In the genomic region with DNA sequence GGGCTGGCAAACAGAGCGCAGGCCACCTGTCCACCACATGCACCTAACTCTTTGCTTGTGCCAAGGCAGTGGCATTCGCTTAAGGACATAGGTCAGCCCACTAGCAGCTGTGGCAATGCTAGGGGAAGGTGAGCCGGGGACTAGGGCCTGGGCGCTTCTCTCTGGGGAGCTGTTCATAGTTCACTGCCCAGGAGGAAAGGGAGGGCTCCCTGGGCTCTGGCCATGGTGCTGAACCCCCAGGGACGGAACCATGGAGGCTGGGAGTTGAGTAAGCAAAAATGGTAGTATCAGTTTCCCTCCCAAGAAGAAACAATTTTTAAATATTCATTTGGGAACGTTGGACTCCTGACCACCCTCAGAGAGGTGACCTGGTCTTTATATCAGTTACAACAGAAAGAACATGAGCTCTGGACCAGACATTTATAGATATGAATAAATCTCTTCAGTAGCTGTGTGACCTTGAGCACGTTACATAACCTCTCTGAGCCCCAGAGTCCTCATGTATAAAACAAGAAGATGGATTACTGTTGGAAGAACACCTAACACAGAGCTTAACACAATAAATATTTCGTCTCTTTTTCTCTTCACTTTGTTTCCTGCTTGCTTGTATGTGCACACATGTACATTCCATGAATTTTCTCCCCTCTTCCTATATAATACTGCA, we compare ENCODE assay signal across 11 cellular contexts.
DNase-seq lines count a peak whose midpoint lies in the region; ATAC-seq and TF ChIP-seq lines count a peak whose summit lies in the region.
"Had no signal": no experiment of that assay in that cellular context is flagged by ENCODE, and none has a peak within 500 bp of the region (broad histone marks: within the 10 kb centered on the region; RNA-seq: fewer than 3 reads in every experiment).

No MANE protein-coding gene starts in this region.

- peak; percentile 10 for DNase-seq in A172 (ENCODE audit: low spot score)
- DNase-seq in GM04504 (ENCODE audit: low read depth), result peak; percentile 12
- DNase-seq in NCI-H1092 treated with DMSO at 0.1 percent for 48 hours (lab: John Stamatoyannopoulos, UW), result peak; percentile 53
- peak; percentile 36 for DNase-seq in glomerular visceral epithelial cell (ENCODE audit: extremely low spot score)
- no peak for DNase-seq in NCI-H1105 (lab: John Stamatoyannopoulos, UW)
- DNase-seq in ascending aorta (ENCODE audit: low spot score in 2 of 2), result no peak
- DNase-seq: midbrain; stimulated activated CD4-positive, alpha-beta T cell treated with anti-CD3 and anti-CD28 coated beads, Interleukin-1b, Interleukin-23, amount 100 ng/mL, for 48 hours; WERI-Rb-1 had no signal

- intact Hi-C loops in ascending aorta (cut with DNase I), result no loop called here

- H3K36me3 ChIP-seq in ascending aorta, result peaks cover 0 to 8% of the 10 kb centered on the region in 2 donors
- H3K36me3 ChIP-seq: WERI-Rb-1 had no signal

- no peaks in the 10 kb centered on the region for H3K9me3 ChIP-seq in ascending aorta

- ATAC-seq in GM21360 (IDR thresholded peaks at IDR 0.05; ENCODE audit: unreplicated experiment), result no peak
- ATAC-seq in GM19395 (IDR thresholded peaks at IDR 0.05; ENCODE audit: unreplicated experiment), result no peak

- no peak for TF ChIP-seq CTCF in ascending aorta (IDR thresholded peaks at IDR 0.05)

- H3K27ac ChIP-seq in ascending aorta, result no peak overlapping the region
- H3K27ac ChIP-seq: WERI-Rb-1 had no signal

- H3K27me3 ChIP-seq in ascending aorta, result no peaks in the 10 kb centered on the region

- no peaks in the 10 kb centered on the region for H3K4me1 ChIP-seq in ascending aorta

- no peak overlapping the region for H3K4me3 ChIP-seq in ascending aorta

Comparison
In these comparisons a context has a peak if more than half of its experiments do, and no peak if none do; other contexts are left out.
1. DNase-seq: peak in A172 (single experiment), GM04504 (single experiment), NCI-H1092 treated with DMSO at 0.1 percent for 48 hours (single experiment) and glomerular visceral epithelial cell (single experiment); none in NCI-H1105 (single experiment) and ascending aorta (0 of 2).